Comparison of ENCODE assay signal across 8 cellular contexts in the genomic region with DNA sequence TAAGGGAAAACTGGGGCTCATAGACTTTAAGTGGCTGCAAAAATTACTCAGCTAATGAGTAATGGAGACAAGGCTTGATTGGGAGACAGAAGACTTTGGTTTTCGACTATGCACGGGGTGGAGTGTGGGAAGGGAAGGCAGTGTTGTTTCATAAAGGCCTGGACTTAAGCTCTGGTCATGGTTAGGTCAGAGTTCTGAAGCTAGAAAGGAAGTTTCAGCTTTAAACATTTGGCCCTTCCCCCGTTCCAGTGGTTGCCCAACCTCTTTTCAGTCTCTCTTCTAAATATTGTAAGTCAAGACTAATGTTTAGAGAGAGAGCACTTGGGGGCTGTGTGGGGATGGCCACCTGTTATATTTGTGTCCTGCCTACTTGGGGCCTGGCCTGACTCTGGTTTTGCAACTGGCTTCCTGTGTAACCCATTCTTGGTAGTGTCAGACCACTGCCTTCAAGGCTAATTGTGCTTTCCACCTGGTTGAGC. TPM values are rescaled to one million over a fixed set of nuclear protein-coding genes. Genes with fewer than 3 reads are reported as not detected.
DNase-seq lines count a peak whose midpoint lies in the region; ATAC-seq and TF ChIP-seq lines count a peak whose summit lies in the region.

No MANE protein-coding gene starts in this region.

- intact Hi-C loops in psoas muscle (cut with DNase I): no loop called here

- H3K36me3 ChIP-seq in CD4-positive, CD25-positive, alpha-beta regulatory T cell (ENCODE audit: control insufficient read depth, insufficient read depth, low read length): no peaks in the 10 kb centered on the region
- H3K36me3 ChIP-seq in psoas muscle (ENCODE audit: insufficient read depth in 1 of 2, low read depth in 1 of 2): no peaks in the 10 kb centered on the region

- DNase-seq in CD4-positive, CD25-positive, alpha-beta regulatory T cell: no peak
- DNase-seq in activated naive CD8-positive, alpha-beta T cell treated with anti-CD3 and anti-CD28 coated beads, Interleukin-2, amount 50 U/mL, for 24 hours: no peak
- DNase-seq in psoas muscle: no peak
- DNase-seq in NCI-H524 treated with DMSO at 0.1 percent for 48 hours (lab: John Stamatoyannopoulos, UW): no peak
- no peak for DNase-seq in stimulated activated naive CD4-positive, alpha-beta T cell treated with Interleukin-2 at 50 U/mL for 16 hours (lab: John Stamatoyannopoulos, UW)
- no peak for DNase-seq in HEK293T (ENCODE audit: extremely low spot score)

- peak overlapping the region; percentile 16 to 80 (median 35) for H3K4me3 Mint-ChIP-seq in CD4-positive, CD25-positive, alpha-beta regulatory T cell
- H3K4me3 Mint-ChIP-seq in activated naive CD8-positive, alpha-beta T cell treated with anti-CD3 and anti-CD28 coated beads, Interleukin-2, amount 50 U/mL, for 24 hours: peak overlapping the region; percentile 59

- peak overlapping the region; percentile 83 to 93 (median 85) for H3K27ac Mint-ChIP-seq in CD4-positive, CD25-positive, alpha-beta regulatory T cell
- H3K27ac Mint-ChIP-seq in activated naive CD8-positive, alpha-beta T cell treated with anti-CD3 and anti-CD28 coated beads, Interleukin-2, amount 50 U/mL, for 24 hours: peak overlapping the region; percentile 99

- POLR2A ChIA-PET in HEK293T (lab: Yijun Ruan, JAX): interaction anchor here (0.6 kb wide), 1 partner anchor 20 kb away, joined by 3 read pairs; no protein-coding TSS in a partner anchor

- H3K27me3 Mint-ChIP-seq in CD4-positive, CD25-positive, alpha-beta regulatory T cell: no peaks in the 10 kb centered on the region
- no peaks in the 10 kb centered on the region for H3K27me3 Mint-ChIP-seq in activated naive CD8-positive, alpha-beta T cell treated with anti-CD3 and anti-CD28 coated beads, Interleukin-2, amount 50 U/mL, for 24 hours

- peaks cover 25% of the 10 kb centered on the region for H3K36me3 Mint-ChIP-seq in CD4-positive, CD25-positive, alpha-beta regulatory T cell
- H3K36me3 Mint-ChIP-seq in activated naive CD8-positive, alpha-beta T cell treated with anti-CD3 and anti-CD28 coated beads, Interleukin-2, amount 50 U/mL, for 24 hours (ENCODE audit: low read depth): peaks cover 49% of the 10 kb centered on the region

- no peak for TF ChIP-seq CTCF in psoas muscle (IDR thresholded peaks at IDR 0.05)

- H3K9me3 ChIP-seq in CD4-positive, CD25-positive, alpha-beta regulatory T cell (ENCODE audit: control insufficient read depth in 2 of 2, low read length in 2 of 2): no peaks in the 10 kb centered on the region
- H3K9me3 ChIP-seq in psoas muscle: no peaks in the 10 kb centered on the region

- no peak for ATAC-seq in CD4-positive, CD25-positive, alpha-beta regulatory T cell (ENCODE audit: low read depth in 2 of 2)
- ATAC-seq in GM19324 (IDR thresholded peaks at IDR 0.05; ENCODE audit: low FRiP score, unreplicated experiment): peak; percentile 90
- ATAC-seq in HG03342 (IDR thresholded peaks at IDR 0.05; ENCODE audit: unreplicated experiment): peak; percentile 93
- ATAC-seq in activated naive CD8-positive, alpha-beta T cell treated with anti-CD3 and anti-CD28 coated beads, Interleukin-2, amount 50 U/mL, for 24 hours: peak; percentile 66
- ATAC-seq in psoas muscle: peak in 2 of 4 donors; percentile 34 to 54

- WGBS in psoas muscle, 3 donors: 25 to 62% (median 39%) methylated on average over 3 of the region's 3 CpGs

- peak overlapping the region; percentile 39 for H3K27ac ChIP-seq in CD4-positive, CD25-positive, alpha-beta regulatory T cell (ENCODE audit: insufficient read depth, low read length, poor library complexity, severe bottlenecking)
- H3K27ac ChIP-seq in psoas muscle: peak overlapping the region; percentile 80

- H3K9me3 Mint-ChIP-seq in CD4-positive, CD25-positive, alpha-beta regulatory T cell: no peaks in the 10 kb centered on the region
- no peaks in the 10 kb centered on the region for H3K9me3 Mint-ChIP-seq in activated naive CD8-positive, alpha-beta T cell treated with anti-CD3 and anti-CD28 coated beads, Interleukin-2, amount 50 U/mL, for 24 hours

- CTCF ChIA-PET in HEK293T (lab: Yijun Ruan, JAX): no interaction called here

- peak overlapping the region; percentile 38 for H3K4me3 ChIP-seq in CD4-positive, CD25-positive, alpha-beta regulatory T cell (ENCODE audit: low read depth, low read length)
- no peak overlapping the region for H3K4me3 ChIP-seq in psoas muscle

- H3K4me1 ChIP-seq in CD4-positive, CD25-positive, alpha-beta regulatory T cell (ENCODE audit: control insufficient read depth, insufficient read depth, low read length, poor library complexity, severe bottlenecking): peaks cover 85% of the 10 kb centered on the region
- H3K4me1 ChIP-seq in psoas muscle: peaks cover 42% of the 10 kb centered on the region

- no peaks in the 10 kb centered on the region for H3K27me3 ChIP-seq in CD4-positive, CD25-positive, alpha-beta regulatory T cell (ENCODE audit: control insufficient read depth, insufficient read depth, low read length)
- H3K27me3 ChIP-seq in psoas muscle (ENCODE audit: insufficient read depth in 3 of 3, low read length in 2 of 3): no peaks in the 10 kb centered on the region

- H3K4me1 Mint-ChIP-seq in CD4-positive, CD25-positive, alpha-beta regulatory T cell: peaks cover 36 to 97% (median 66%) of the 10 kb centered on the region in 4 donors
- H3K4me1 Mint-ChIP-seq in activated naive CD8-positive, alpha-beta T cell treated with anti-CD3 and anti-CD28 coated beads, Interleukin-2, amount 50 U/mL, for 24 hours: peaks cover 96% of the 10 kb centered on the region

TF ChIP-seq in HEK293T, 16 proteins besides CTCF, POLR2A, EP300 and RAD21:
- TF ChIP-seq FOXA1 (IDR thresholded peaks at IDR 0.05) (no peak), FOXK2 (IDR thresholded peaks at IDR 0.05) (no peak), CTBP1 (IDR thresholded peaks at IDR 0.05; ENCODE audit: borderline replicate concordance) (no peak), ELF4 (IDR thresholded peaks at IDR 0.05) (no peak), LEF1 (IDR thresholded peaks at IDR 0.05; ENCODE audit: borderline replicate concordance) (no peak), ARNT (IDR thresholded peaks at IDR 0.05) (no peak), SP1 (IDR thresholded peaks at IDR 0.05) (no peak), NFRKB (IDR thresholded peaks at IDR 0.05) (no peak), HDGF (IDR thresholded peaks at IDR 0.05; ENCODE audit: borderline replicate concordance) (no peak), BHLHE40 (IDR thresholded peaks at IDR 0.05; ENCODE audit: borderline replicate concordance) (no peak), SUZ12 (IDR thresholded peaks at IDR 0.05) (no peak), TARDBP (IDR thresholded peaks at IDR 0.05) (no peak), L3MBTL2 (conservative IDR thresholded peaks at IDR 0.05) (no peak), ZNF384 (IDR thresholded peaks at IDR 0.05) (no peak), FOXM1 (IDR thresholded peaks at IDR 0.05; ENCODE audit: borderline replicate concordance) (no peak)
- TF ChIP-seq, protein P1, sequence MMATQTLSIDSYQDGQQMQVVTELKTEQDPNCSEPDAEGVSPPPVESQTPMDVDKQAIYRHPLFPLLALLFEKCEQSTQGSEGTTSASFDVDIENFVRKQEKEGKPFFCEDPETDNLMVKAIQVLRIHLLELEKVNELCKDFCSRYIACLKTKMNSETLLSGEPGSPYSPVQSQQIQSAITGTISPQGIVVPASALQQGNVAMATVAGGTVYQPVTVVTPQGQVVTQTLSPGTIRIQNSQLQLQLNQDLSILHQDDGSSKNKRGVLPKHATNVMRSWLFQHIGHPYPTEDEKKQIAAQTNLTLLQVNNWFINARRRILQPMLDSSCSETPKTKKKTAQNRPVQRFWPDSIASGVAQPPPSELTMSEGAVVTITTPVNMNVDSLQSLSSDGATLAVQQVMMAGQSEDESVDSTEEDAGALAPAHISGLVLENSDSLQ (IDR thresholded peaks at IDR 0.05): no peak
TF ChIP-seq in HEK293T: peak in this region for 0.

RNA-seq across cellular contexts. Expression of a gene that starts 21.0 kb away (rescaled TPM):
- 339 TPM for total RNA-seq in CD4-positive, CD25-positive, alpha-beta regulatory T cell
- polyA plus RNA-seq in CD4-positive, CD25-positive, alpha-beta regulatory T cell: 100 to 1,000 TPM; 382 to 527 (median 469) TPM
- 100 to 1,000 TPM in 1 of 4 donors, 10 to 100 TPM in 3; 66.0 to 101 (median 84.1) TPM for total RNA-seq in psoas muscle
- polyA plus RNA-seq in psoas muscle: 100 to 1,000 TPM in 1 of 3 donors, 10 to 100 TPM in 2; 31.4 to 133 (median 36.1) TPM

Comparison
In these comparisons a context has a peak if more than half of its experiments do, and no peak if none do; other contexts are left out.
1. ATAC-seq: peak in GM19324 (single experiment), HG03342 (single experiment) and activated naive CD8-positive, alpha-beta T cell treated with anti-CD3 and anti-CD28 coated beads, Interleukin-2, amount 50 U/mL, for 24 hours (single experiment); none in CD4-positive, CD25-positive, alpha-beta regulatory T cell (0 of 2).